Comparison of ENCODE assay signal across 8 cellular contexts in genomic region chrX:38768079-38768478, GRCh38. TPM values are rescaled to one million over a fixed set of nuclear protein-coding genes. Genes with fewer than 3 reads are reported as not detected.
DNase-seq lines count a peak whose midpoint lies in the region; ATAC-seq and TF ChIP-seq lines count a peak whose summit lies in the region.

No MANE protein-coding gene starts in this region.

- H3K27ac ChIP-seq in lower lobe of right lung, result no peak overlapping the region

- intact Hi-C loops in lower lobe of right lung (cut with DNase I), result no loop called here

- H3K9me3 Mint-ChIP-seq in nephron progenitor cell, result peaks cover 13% of the 10 kb centered on the region

- no peaks in the 10 kb centered on the region for H3K36me3 ChIP-seq in lower lobe of right lung

- DNase-seq in G401 (ENCODE audit: low spot score), result peak; percentile 29
- DNase-seq in NAMALWA (ENCODE audit: low spot score), result peak; percentile 36
- peak; percentile 1 for DNase-seq in amniotic stem cell (lab: John Stamatoyannopoulos, UW)
- no peak for DNase-seq in lower lobe of right lung
- DNase-seq in nephron progenitor cell, result no peak
- no peak for DNase-seq in stimulated activated naive CD4-positive, alpha-beta T cell treated with Interleukin-2 at 50 U/mL for 16 hours (lab: John Stamatoyannopoulos, UW)
- DNase-seq in stimulated activated CD4-positive, alpha-beta T cell treated with anti-CD3 and anti-CD28 coated beads, Interleukin-12 subunit alpha, Interleukin-12 subunit beta, amount 100 ng/mL, for 4 hours, result no peak

- H3K4me3 ChIP-seq in lower lobe of right lung, result no peak overlapping the region

- H3K27ac Mint-ChIP-seq in nephron progenitor cell, result no peak overlapping the region

- no peaks in the 10 kb centered on the region for H3K27me3 ChIP-seq in lower lobe of right lung (ENCODE audit: low read depth)

- H3K4me1 Mint-ChIP-seq in nephron progenitor cell, result peaks cover 4% of the 10 kb centered on the region

- TF ChIP-seq CTCF in lower lobe of right lung (IDR thresholded peaks at IDR 0.05) (peak; percentile 41), nephron progenitor cell (IDR thresholded peaks at IDR 0.05) (no peak)

- H3K27me3 Mint-ChIP-seq in nephron progenitor cell (ENCODE audit: low read depth, poor library complexity), result peaks cover 4% of the 10 kb centered on the region

- H3K9me3 ChIP-seq in lower lobe of right lung, result no peaks in the 10 kb centered on the region

- ATAC-seq in lower lobe of right lung, result peak in 1 of 2 donors; percentile 46
- no peak for ATAC-seq in HG03045 (IDR thresholded peaks at IDR 0.05; ENCODE audit: unreplicated experiment)

- no peaks in the 10 kb centered on the region for H3K4me1 ChIP-seq in lower lobe of right lung

- in situ Hi-C loops in G401 (cut with HindIII; ENCODE audit: low sequenced_read_pairs), result no loop called here

- no peak overlapping the region for H3K4me3 Mint-ChIP-seq in nephron progenitor cell

- no peaks in the 10 kb centered on the region for H3K36me3 Mint-ChIP-seq in nephron progenitor cell (ENCODE audit: low read depth)

RNA-seq across cellular contexts. Expression of gene MID1IP1, which starts 33.2 kb away (rescaled TPM):
- 4.1 and 8.1 TPM in 2 replicates for total RNA-seq in G401 (2014; rRNA removed; shearing (Covaris generic))
- 95.5 TPM for total RNA-seq in lower lobe of right lung

Comparison
In these comparisons a context has a peak if more than half of its experiments do, and no peak if none do; other contexts are left out.
1. DNase-seq: peak in G401 (single experiment), NAMALWA (single experiment) and amniotic stem cell (single experiment); none in lower lobe of right lung (single experiment), nephron progenitor cell (single experiment), stimulated activated naive CD4-positive, alpha-beta T cell treated with Interleukin-2 at 50 U/mL for 16 hours (single experiment) and stimulated activated CD4-positive, alpha-beta T cell treated with anti-CD3 and anti-CD28 coated beads, Interleukin-12 subunit alpha, Interleukin-12 subunit beta, amount 100 ng/mL, for 4 hours (single experiment).
2. RNA of gene MID1IP1, which starts 33.2 kb away (total RNA-seq): 95.5 TPM in lower lobe of right lung (single experiment); 4.1 to 8.1 TPM in G401; every median in the first group is over 10 times any median in the second.